In genomic region chr6:13574571-13575376, GRCh38 we compare ENCODE assay signal across 1 cellular context.
A peak's percentile ranks its signal among the peaks of the same experiment; 100 is the strongest.
TF ChIP-seq lines count a peak whose summit lies in the region.

SIRT5 (plus strand) TSS chr6:13574601; CDS start chr6:13584111, 9,510 bp downstream.

TF ChIP-seq in HepG2, 621 proteins besides CTCF, POLR2A, EP300 and RAD21 (continued from another document and continues in another):
- peak; percentile 18 for TF ChIP-seq HNF1A (IDR thresholded peaks at IDR 0.05; ENCODE audit: low read depth)
- TF ChIP-seq HNF1A (CRISPR knock-in tag; IDR thresholded peaks at IDR 0.05; ENCODE audit: borderline replicate concordance), result 0 out of 2 replicates have a peak, but pooled peaks have one; percentile 59
- peak; percentile 78 for TF ChIP-seq RBM22 (optimal IDR thresholded peaks at IDR 0.05; ENCODE audit: low read length)
- peak; percentile 89 for TF ChIP-seq RXRA (CRISPR knock-in tag; IDR thresholded peaks at IDR 0.05)
- TF ChIP-seq TFE3 (CRISPR knock-in tag; IDR thresholded peaks at IDR 0.05), result peak; percentile 57
- TF ChIP-seq KLF11 (CRISPR knock-in tag; IDR thresholded peaks at IDR 0.05), result peak; percentile 81
- TF ChIP-seq ZFP90 (CRISPR knock-in tag; IDR thresholded peaks at IDR 0.05; ENCODE audit: borderline replicate concordance), result no peak; the same call in 1 of the 2 replicates
- peak; percentile 73; the same call in 1 of the 2 replicates for TF ChIP-seq ZNF256 (CRISPR knock-in tag; conservative IDR thresholded peaks at IDR 0.05)
- TF ChIP-seq BHLHE40 (IDR thresholded peaks at IDR 0.05; ENCODE audit: low read length), result peak; percentile 18
- peak; percentile 20; the same call in 1 of the 2 replicates for TF ChIP-seq FOXK1 (CRISPR knock-in tag; IDR thresholded peaks at IDR 0.05; ENCODE audit: borderline replicate concordance, low read depth)
- no peak for TF ChIP-seq ZNF720 (CRISPR knock-in tag; IDR thresholded peaks at IDR 0.05)
- no peak for TF ChIP-seq CENPT (CRISPR knock-in tag; IDR thresholded peaks at IDR 0.05; ENCODE audit: low read depth)
- peak; percentile 88; the same call in 1 of the 2 replicates for TF ChIP-seq ZNF136 (CRISPR knock-in tag; IDR thresholded peaks at IDR 0.05; ENCODE audit: low read depth)
- TF ChIP-seq CENPX (CRISPR knock-in tag; IDR thresholded peaks at IDR 0.05), result no peak
- TF ChIP-seq ZNF558 (CRISPR knock-in tag; IDR thresholded peaks at IDR 0.05; ENCODE audit: borderline replicate concordance), result peak; percentile 94; the same call in 1 of the 2 replicates
- peak; percentile 12 for TF ChIP-seq ZNF18 (CRISPR knock-in tag; IDR thresholded peaks at IDR 0.05; ENCODE audit: insufficient replicate concordance)
- TF ChIP-seq ZBTB14 (CRISPR knock-in tag; IDR thresholded peaks at IDR 0.05), result peak; percentile 20; the same call in 1 of the 2 replicates
- no peak for TF ChIP-seq ZNF672 (CRISPR knock-in tag; IDR thresholded peaks at IDR 0.05)
- TF ChIP-seq ZNF678 (CRISPR knock-in tag; IDR thresholded peaks at IDR 0.05), result peak; percentile 83; the same call in 1 of the 2 replicates
- TF ChIP-seq ZNF576 (CRISPR knock-in tag; IDR thresholded peaks at IDR 0.05), result peak; percentile 90; the same call in 1 of the 2 replicates
- no peak; the same call in 1 of the 2 replicates for TF ChIP-seq ATF1 (CRISPR knock-in tag; IDR thresholded peaks at IDR 0.05)
- peak; percentile 79; the same call in 1 of the 2 replicates for TF ChIP-seq ARID4A (CRISPR knock-in tag; IDR thresholded peaks at IDR 0.05; ENCODE audit: borderline replicate concordance)
- TF ChIP-seq ZNF296 (CRISPR knock-in tag; conservative IDR thresholded peaks at IDR 0.05), result peak; percentile 84
- TF ChIP-seq ZNF644 (CRISPR knock-in tag; IDR thresholded peaks at IDR 0.05; ENCODE audit: low read depth), result peak; percentile 47
- peak; percentile 95 for TF ChIP-seq RBM39 (IDR thresholded peaks at IDR 0.05; ENCODE audit: low read depth, low read length, poor library complexity, severe bottlenecking)
- peak; percentile 64; the same call in 1 of the 2 replicates for TF ChIP-seq ZNF446 (CRISPR knock-in tag; IDR thresholded peaks at IDR 0.05)
- TF ChIP-seq STAT5B (CRISPR knock-in tag; IDR thresholded peaks at IDR 0.05), result no peak
- TF ChIP-seq MBD4 (IDR thresholded peaks at IDR 0.05; ENCODE audit: borderline replicate concordance, low read length), result no peak
- peak; percentile 65; the same call in 1 of the 2 replicates for TF ChIP-seq ZFP36L1 (CRISPR knock-in tag; IDR thresholded peaks at IDR 0.05)
- no peak for TF ChIP-seq ZNF318 (CRISPR knock-in tag; IDR thresholded peaks at IDR 0.05)
- no peak for TF ChIP-seq HNRNPUL1 (IDR thresholded peaks at IDR 0.05; ENCODE audit: low read depth, low read length)
